8 cellular contexts compared by ENCODE assay signal in genomic region chr5:151772029-151772867, GRCh38. TPM values are rescaled to one million over a fixed set of nuclear protein-coding genes. Genes with fewer than 3 reads are reported as not detected.
A peak's percentile ranks its signal among the peaks of the same experiment; 100 is the strongest.
DNase-seq lines count a peak whose midpoint lies in the region; ATAC-seq, FAIRE-seq and TF ChIP-seq lines count a peak whose summit lies in the region.

No MANE protein-coding gene starts in this region.

- H3K27me3 ChIP-seq in breast epithelium (no peaks in the 10 kb centered on the region), keratinocyte (ENCODE audit: control insufficient read depth, extremely low read depth, insufficient read depth, low read length) (no peaks in the 10 kb centered on the region)

- DNase-seq in Daoy (ENCODE audit: low read depth) (peak; percentile 44), T-cell (peak in 31 of 34 experiments; percentile 15 to 54 (median 31)), breast epithelium (ENCODE audit: low spot score in 2 of 2) (no peak), keratinocyte (ENCODE audit: low read depth, low spot score) (no peak), amniotic stem cell (lab: John Stamatoyannopoulos, UW) (no peak)
- DNase-seq in stimulated activated CD4-positive, alpha-beta T cell treated with anti-CD3 and anti-CD28 coated beads, Interleukin-15, amount 100 ng/mL, for 1 hour (ENCODE audit: low read depth in 1 of 2, low spot score in 1 of 2), result peak; percentile 8 to 21

- peak overlapping the region; percentile 85 for H3K4me2 ChIP-seq in keratinocyte (ENCODE audit: control insufficient read depth, extremely low read depth, insufficient read depth, low read depth, low read length)

- no peak for FAIRE-seq in keratinocyte (lab: Jason Lieb, UNC)

- no peaks in the 10 kb centered on the region for H3K36me3 ChIP-seq in breast epithelium
- peaks cover 0 to 12% of the 10 kb centered on the region in 2 experiments for H3K36me3 ChIP-seq in keratinocyte (ENCODE audit: control insufficient read depth in 2 of 2, extremely low read depth in 1 of 2, insufficient read depth in 2 of 2, low read length in 2 of 2)

- H4K20me1 ChIP-seq in keratinocyte (ENCODE audit: control insufficient read depth, extremely low read depth, insufficient read depth, low read length), result peaks cover 44% of the 10 kb centered on the region

- H3K27ac ChIP-seq in breast epithelium (peak overlapping the region; percentile 95 to 97), keratinocyte (ENCODE audit: control insufficient read depth, insufficient read depth, low read length) (peak overlapping the region; percentile 90)

- POLR2A ChIA-PET in T-cell (lab: Charles Lee), result interaction anchor here (0.5 to 1.8 kb wide), 10 partner anchors 9 to 1812 kb away, joined by 3 to 10 read pairs (median 5); partner anchors contain the start of gene ATOX1 (in 1 of the 2)

- H3K9ac ChIP-seq in keratinocyte (ENCODE audit: control insufficient read depth, extremely low read depth, insufficient read depth, low read length), result peak overlapping the region; percentile 97

- ATAC-seq in HG02884 (IDR thresholded peaks at IDR 0.05; ENCODE audit: unreplicated experiment), result peak; percentile 1
- ATAC-seq in T-cell (replicated peaks in 1 of 4), result no peak
- ATAC-seq in HG03432 (IDR thresholded peaks at IDR 0.05; ENCODE audit: unreplicated experiment), result no peak

- no peak overlapping the region for H2AFZ ChIP-seq in keratinocyte (ENCODE audit: control insufficient read depth, low read length)

- no peaks in the 10 kb centered on the region for H3K9me3 ChIP-seq in breast epithelium
- H3K9me3 ChIP-seq in keratinocyte (ENCODE audit: control insufficient read depth, low read depth, low read length), result no peaks in the 10 kb centered on the region

- peaks cover 52 to 60% (median 54%) of the 10 kb centered on the region in 3 donors for H3K4me1 Mint-ChIP-seq in T-cell

- H3K79me2 ChIP-seq in keratinocyte (ENCODE audit: control insufficient read depth, insufficient read depth, low read length), result peaks cover 56% of the 10 kb centered on the region

- H3K4me1 ChIP-seq in breast epithelium (peaks cover 3 to 16% of the 10 kb centered on the region in 2 donors), keratinocyte (ENCODE audit: control insufficient read depth, extremely low read depth, insufficient read depth, low read length) (peaks cover 24% of the 10 kb centered on the region)

- dilution Hi-C loops in keratinocyte (cut with MboI; ENCODE audit: extremely low pct_ligation_motif_present, low sequenced_read_pairs), result no loop called here

- H3K9me1 ChIP-seq in keratinocyte (ENCODE audit: control insufficient read depth, extremely low read depth, insufficient read depth, low read length), result no peaks in the 10 kb centered on the region

- peak overlapping the region in 2 of 3 donors; percentile 79 to 85 for H3K4me3 Mint-ChIP-seq in T-cell

- no peak for TF ChIP-seq POLR2A in breast epithelium (IDR thresholded peaks at IDR 0.05)

- no peak for TF ChIP-seq CTCF in breast epithelium (IDR thresholded peaks at IDR 0.05)
- TF ChIP-seq CTCF in keratinocyte (optimal IDR thresholded peaks at IDR 0.05 in 1 of 3, IDR thresholded peaks at IDR 0.05 in 1 of 3, conservative IDR thresholded peaks at IDR 0.05 in 1 of 3; ENCODE audit: extremely low read depth in 1 of 3, insufficient read depth in 2 of 3, low read length in 3 of 3), result no peak

- intact Hi-C loops in breast epithelium (cut with DNase I; ENCODE audit: low total_unique reads), result no loop called here

- H3K4me3 ChIP-seq in breast epithelium (peak overlapping the region; percentile 65 to 92 (median 92)), keratinocyte (ENCODE audit: control insufficient read depth in 2 of 3, extremely low read depth in 1 of 3, insufficient read depth in 2 of 3, low read depth in 1 of 3, low read length in 3 of 3) (peak overlapping the region; percentile 94 to 99 (median 99))

- CTCF ChIA-PET in T-cell (lab: Charles Lee), result interaction anchor here in 1 of 2 donors (1.1 to 2.0 kb wide), 4 partner anchors 12 to 1322 kb away, joined by 3 to 16 read pairs (median 4); partner anchors contain the start of gene ATOX1

- H3K36me3 Mint-ChIP-seq in T-cell, result peaks cover 16% of the 10 kb centered on the region

- no peaks in the 10 kb centered on the region for H3K9me3 Mint-ChIP-seq in T-cell

- H3K27me3 Mint-ChIP-seq in T-cell, result no peaks in the 10 kb centered on the region

- H3K27ac Mint-ChIP-seq in T-cell, result peak overlapping the region; percentile 40 to 64

RNA-seq across cellular contexts. Expression of gene G3BP1, which starts 0.5 kb away (rescaled TPM):
- total RNA-seq in Daoy (2014; rRNA removed; shearing (Covaris generic)), result 307 and 350 TPM in 2 replicates
- total RNA-seq in T-cell (100 to 1,000 TPM; 109 to 185 (median 170) TPM), breast epithelium (100 to 1,000 TPM in 2 of 3 donors, 10 to 100 TPM in 1; 98.6 to 128 (median 107) TPM)
- 93.5 to 137 TPM (median 115 TPM) in 3 replicates for polyA plus RNA-seq in keratinocyte
- 98.2 TPM for polyA plus RNA-seq in keratinocyte (2011; ENCODE audit: low read depth)
- polyA plus RNA-seq in keratinocyte (2011; cell fraction: cytosol; rRNA removed), result 52.3 and 81.0 TPM in 2 replicates
- 83.5 and 87.6 TPM in 2 replicates for polyA plus RNA-seq in keratinocyte (2011; cell fraction: nucleus; rRNA removed)
- polyA plus RNA-seq in keratinocyte (2012; ENCODE audit: low replicate concordance), result 84.1 and 237 TPM in 2 replicates
- 182 to 302 TPM (median 247 TPM) in 3 replicates for polyA minus RNA-seq in keratinocyte
- 189 TPM for polyA minus RNA-seq in keratinocyte (2011; cell fraction: cytosol; rRNA and poly(A)+ RNA removed)
- 187 and 308 TPM in 2 replicates for polyA minus RNA-seq in keratinocyte (2011; cell fraction: nucleus; rRNA and poly(A)+ RNA removed)

RNA-seq across cellular contexts. Expression of gene ATOX1, which starts 13.8 kb away (rescaled TPM):
- total RNA-seq in Daoy (2014; rRNA removed; shearing (Covaris generic)), result 96.9 and 105 TPM in 2 replicates
- total RNA-seq in T-cell (10 to 100 TPM; 21.4 to 33.8 (median 30.9) TPM), breast epithelium (100 to 1,000 TPM; 119 to 138 (median 120) TPM)
- polyA plus RNA-seq in keratinocyte, result 173 to 414 TPM (median 199 TPM) in 3 replicates
- polyA plus RNA-seq in keratinocyte (2011; ENCODE audit: low read depth), result 58.4 TPM
- polyA plus RNA-seq in keratinocyte (2011; cell fraction: cytosol; rRNA removed), result 310 and 443 TPM in 2 replicates
- polyA plus RNA-seq in keratinocyte (2011; cell fraction: nucleus; rRNA removed), result 111 and 127 TPM in 2 replicates
- polyA plus RNA-seq in keratinocyte (2012; ENCODE audit: low replicate concordance), result 199 and 361 TPM in 2 replicates
- polyA minus RNA-seq in keratinocyte, result 133 to 246 TPM (median 216 TPM) in 3 replicates
- polyA minus RNA-seq in keratinocyte (2011; cell fraction: cytosol; rRNA and poly(A)+ RNA removed), result 153 TPM
- polyA minus RNA-seq in keratinocyte (2011; cell fraction: nucleus; rRNA and poly(A)+ RNA removed), result 31.7 and 39.0 TPM in 2 replicates

Comparison
In these comparisons a context has a peak if more than half of its experiments do, and no peak if none do; other contexts are left out.
1. DNase-seq: peak in Daoy (single experiment), T-cell (31 of 34) and stimulated activated CD4-positive, alpha-beta T cell treated with anti-CD3 and anti-CD28 coated beads, Interleukin-15, amount 100 ng/mL, for 1 hour (2 of 2); none in breast epithelium (0 of 2), keratinocyte (single experiment) and amniotic stem cell (single experiment).